ENCODE assay signal across 25 cellular contexts in genomic region chr14:102170061-102170460, GRCh38.
"Had no signal": no experiment of that assay in that cellular context is flagged by ENCODE, and none has a peak within 500 bp of the region (broad histone marks: within the 10 kb centered on the region; RNA-seq: fewer than 3 reads in every experiment).

No MANE protein-coding gene starts in this region.

- H3K9me3 ChIP-seq: esophagus muscularis mucosa, lower lobe of right lung, ovary, psoas muscle, sigmoid colon, suprapubic skin, thyroid gland had no signal

- H3K4me3 ChIP-seq: esophagus muscularis mucosa, lower lobe of right lung, ovary, psoas muscle, sigmoid colon, suprapubic skin, thyroid gland had no signal

- H3K27ac Mint-ChIP-seq: immature natural killer cell; natural killer cell; stimulated activated effector memory CD8-positive, alpha-beta T cell treated with anti-CD3 and anti-CD28 coated beads, Interleukin-12 subunit alpha, Interleukin-12 subunit beta, amount 100 ng/mL, for 72 hours had no signal

- H3K36me3 Mint-ChIP-seq: natural killer cell had no signal

- H3K36me3 ChIP-seq: ovary, suprapubic skin, thyroid gland had no signal

- DNase-seq: cortex of kidney; effector CD4-positive, alpha-beta T cell; foreskin keratinocyte; hypothalamus; immature natural killer cell; islet precursor cell; kidney glomerular epithelial cell; left ventricle myocardium superior; lower lobe of right lung; natural killer cell; occipital lobe; ovary; posterior cingulate gyrus; psoas muscle; right cardiac atrium; sigmoid colon; stimulated activated CD4-positive, alpha-beta T cell treated with anti-CD3 and anti-CD28 coated beads, Interleukin-2, amount 100 ng/mL, for 24 hours; stimulated activated CD4-positive, alpha-beta T cell treated with anti-CD3 and anti-CD28 coated beads, Interleukin-4, amount 100 ng/mL, for 24 hours; stimulated activated naive CD8-positive, alpha-beta T cell treated with anti-CD3 and anti-CD28 coated beads, Interleukin-15, Interleukin-2, amounts not matched to agents 100 U/mL and 50 U/mL, for 24 hours; thyroid gland; trophoblast cell had no signal

- H3K27me3 Mint-ChIP-seq: central memory CD8-positive, alpha-beta T cell had no signal

- H3K9me3 Mint-ChIP-seq: central memory CD8-positive, alpha-beta T cell; immature natural killer cell; natural killer cell; stimulated activated effector memory CD8-positive, alpha-beta T cell treated with anti-CD3 and anti-CD28 coated beads, Interleukin-12 subunit alpha, Interleukin-12 subunit beta, amount 100 ng/mL, for 72 hours had no signal

- ATAC-seq: foreskin keratinocyte; left ventricle myocardium superior; lower lobe of right lung; natural killer cell; psoas muscle; right cardiac atrium; stimulated activated effector memory CD8-positive, alpha-beta T cell treated with anti-CD3 and anti-CD28 coated beads, Interleukin-12 subunit alpha, Interleukin-12 subunit beta, amount 100 ng/mL, for 72 hours; stimulated activated naive CD8-positive, alpha-beta T cell treated with anti-CD3 and anti-CD28 coated beads, Interleukin-15, Interleukin-2, amounts not matched to agents 100 U/mL and 50 U/mL, for 24 hours had no signal

- H3K27ac ChIP-seq: esophagus muscularis mucosa, foreskin keratinocyte, lower lobe of right lung, ovary, psoas muscle, sigmoid colon, suprapubic skin had no signal

- H3K4me3 Mint-ChIP-seq: central memory CD8-positive, alpha-beta T cell; immature natural killer cell; natural killer cell; stimulated activated effector memory CD8-positive, alpha-beta T cell treated with anti-CD3 and anti-CD28 coated beads, Interleukin-12 subunit alpha, Interleukin-12 subunit beta, amount 100 ng/mL, for 72 hours had no signal

- H3K27me3 ChIP-seq: esophagus muscularis mucosa, foreskin keratinocyte, ovary, sigmoid colon, suprapubic skin, thyroid gland had no signal
